Comparison of ENCODE assay signal across 1 cellular context in genomic region chr15:80325206-80325605, GRCh38.
TF ChIP-seq lines count a peak whose summit lies in the region.

No MANE protein-coding gene starts in this region.

TF ChIP-seq in GM12878, 131 proteins besides CTCF, POLR2A, EP300 and RAD21 (continued from another document):
- no peak for TF ChIP-seq CEBPZ (IDR thresholded peaks at IDR 0.05; ENCODE audit: low read depth, low read length)
- no peak for TF ChIP-seq RUNX3 (IDR thresholded peaks at IDR 0.05; ENCODE audit: low read length)
- no peak for TF ChIP-seq ESRRA (IDR thresholded peaks at IDR 0.05; ENCODE audit: low read length)
- TF ChIP-seq RFX5 (IDR thresholded peaks at IDR 0.05; ENCODE audit: low read depth, low read length) = no peak
- no peak for TF ChIP-seq NR2F1 (conservative IDR thresholded peaks at IDR 0.05)
- TF ChIP-seq CEBPB (IDR thresholded peaks at IDR 0.05; ENCODE audit: borderline replicate concordance in 1 of 2, low read depth in 2 of 2, low read length in 2 of 2) = no peak
- TF ChIP-seq EGR1 (IDR thresholded peaks at IDR 0.05; ENCODE audit: borderline replicate concordance in 1 of 2, low read depth in 2 of 2, low read length in 2 of 2) = no peak
- TF ChIP-seq, protein P1, sequence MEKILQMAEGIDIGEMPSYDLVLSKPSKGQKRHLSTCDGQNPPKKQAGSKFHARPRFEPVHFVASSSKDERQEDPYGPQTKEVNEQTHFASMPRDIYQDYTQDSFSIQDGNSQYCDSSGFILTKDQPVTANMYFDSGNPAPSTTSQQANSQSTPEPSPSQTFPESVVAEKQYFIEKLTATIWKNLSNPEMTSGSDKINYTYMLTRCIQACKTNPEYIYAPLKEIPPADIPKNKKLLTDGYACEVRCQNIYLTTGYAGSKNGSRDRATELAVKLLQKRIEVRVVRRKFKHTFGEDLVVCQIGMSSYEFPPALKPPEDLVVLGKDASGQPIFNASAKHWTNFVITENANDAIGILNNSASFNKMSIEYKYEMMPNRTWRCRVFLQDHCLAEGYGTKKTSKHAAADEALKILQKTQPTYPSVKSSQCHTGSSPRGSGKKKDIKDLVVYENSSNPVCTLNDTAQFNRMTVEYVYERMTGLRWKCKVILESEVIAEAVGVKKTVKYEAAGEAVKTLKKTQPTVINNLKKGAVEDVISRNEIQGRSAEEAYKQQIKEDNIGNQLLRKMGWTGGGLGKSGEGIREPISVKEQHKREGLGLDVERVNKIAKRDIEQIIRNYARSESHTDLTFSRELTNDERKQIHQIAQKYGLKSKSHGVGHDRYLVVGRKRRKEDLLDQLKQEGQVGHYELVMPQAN (conservative IDR thresholded peaks at IDR 0.05) = no peak
- TF ChIP-seq BHLHE40 (IDR thresholded peaks at IDR 0.05; ENCODE audit: borderline replicate concordance in 1 of 2, low read depth in 2 of 2, low read length in 1 of 2) = no peak
- TF ChIP-seq SIN3A (IDR thresholded peaks at IDR 0.05; ENCODE audit: low read depth, low read length) = no peak
- TF ChIP-seq SREBF2 (IDR thresholded peaks at IDR 0.05; ENCODE audit: low read length) = no peak
